ENCODE assay signal across 1 cellular context in genomic region chr17:43403846-43404245, GRCh38.
TF ChIP-seq lines count a peak whose summit lies in the region.

No MANE protein-coding gene starts in this region.

TF ChIP-seq in K562, 482 proteins besides CTCF, POLR2A, EP300 and RAD21 (continued from another document and continues in another):
- TF ChIP-seq REST (CRISPR knock-in tag; IDR thresholded peaks at IDR 0.05; ENCODE audit: low read depth) (no peak), ZNF121 (CRISPR knock-in tag; conservative IDR thresholded peaks at IDR 0.05) (no peak), CBX1 (IDR thresholded peaks at IDR 0.05; ENCODE audit: low read depth) (no peak), SRSF1 (IDR thresholded peaks at IDR 0.05; ENCODE audit: low read depth, low read length) (no peak), MBD1 (CRISPR knock-in tag; IDR thresholded peaks at IDR 0.05) (no peak), PHB2 (IDR thresholded peaks at IDR 0.05; ENCODE audit: low read depth) (peak; percentile 73), ZNF57 (CRISPR knock-in tag; IDR thresholded peaks at IDR 0.05) (no peak), ZNF354B (CRISPR knock-in tag; IDR thresholded peaks at IDR 0.05) (no peak), ZNF175 (CRISPR knock-in tag; IDR thresholded peaks at IDR 0.05; ENCODE audit: low read depth) (peak; percentile 82; the same call in 1 of the 2 replicates), MCM2 (IDR thresholded peaks at IDR 0.05; ENCODE audit: low read depth) (no peak), SMARCB1 (IDR thresholded peaks at IDR 0.05; ENCODE audit: insufficient read length, low read depth) (no peak), ZNF512 (tag; IDR thresholded peaks at IDR 0.05) (no peak), KAT8 (IDR thresholded peaks at IDR 0.05; ENCODE audit: low read depth) (no peak), TRIM28 (IDR thresholded peaks at IDR 0.05) (no peak), MYBL2 (IDR thresholded peaks at IDR 0.05; ENCODE audit: low read depth) (no peak), MYBL2 (CRISPR knock-in tag; IDR thresholded peaks at IDR 0.05; ENCODE audit: borderline replicate concordance) (no peak), ARID1B (IDR thresholded peaks at IDR 0.05) (peak; percentile 93), HMGXB4 (CRISPR knock-in tag; IDR thresholded peaks at IDR 0.05) (no peak), ZNF644 (tag; IDR thresholded peaks at IDR 0.05; ENCODE audit: low read depth) (peak; percentile 82), NCOA1 (IDR thresholded peaks at IDR 0.05; ENCODE audit: low read depth) (no peak), PURB (CRISPR knock-in tag; IDR thresholded peaks at IDR 0.05; ENCODE audit: low read depth) (no peak), CREB1 (IDR thresholded peaks at IDR 0.05) (no peak), CREB1 (CRISPR knock-in tag; IDR thresholded peaks at IDR 0.05) (no peak), RREB1 (CRISPR knock-in tag; IDR thresholded peaks at IDR 0.05) (peak; percentile 87), MNT (conservative IDR thresholded peaks at IDR 0.05) (peak; percentile 32 to 83; a peak in 2 of 4 replicates), MIER1 (IDR thresholded peaks at IDR 0.05; ENCODE audit: low read depth) (no peak), CBFA2T2 (conservative IDR thresholded peaks at IDR 0.05) (peak; percentile 95), TOE1 (IDR thresholded peaks at IDR 0.05; ENCODE audit: borderline replicate concordance) (no peak), TOE1 (CRISPR knock-in tag; IDR thresholded peaks at IDR 0.05; ENCODE audit: borderline replicate concordance, low read depth) (no peak), EWSR1 (IDR thresholded peaks at IDR 0.05; ENCODE audit: borderline replicate concordance, low read depth, partially characterized antibody) (no peak), ESRRA (IDR thresholded peaks at IDR 0.05; ENCODE audit: borderline replicate concordance, low read depth) (no peak), SPI1 (IDR thresholded peaks at IDR 0.05; ENCODE audit: borderline replicate concordance, low read depth, low read length) (no peak), JUND (IDR thresholded peaks at IDR 0.05; ENCODE audit: borderline replicate concordance, low read depth, low read length) (no peak; the same call in 1 of the 2 replicates), JUND (tag; IDR thresholded peaks at IDR 0.05; ENCODE audit: borderline replicate concordance, low read depth, low read length) (no peak), ZNF41 (CRISPR knock-in tag; conservative IDR thresholded peaks at IDR 0.05) (no peak), NONO (IDR thresholded peaks at IDR 0.05; ENCODE audit: low read depth in 2 of 2, low read length in 1 of 2) (no peak), PYGO2 (tag; IDR thresholded peaks at IDR 0.05) (0 out of 2 replicates have a peak, but pooled peaks have one; percentile 43), ZNF143 (CRISPR knock-in tag; IDR thresholded peaks at IDR 0.05) (no peak), ZNF395 (CRISPR knock-in tag; IDR thresholded peaks at IDR 0.05) (peak; percentile 78; the same call in 1 of the 2 replicates), ZNF239 (CRISPR knock-in tag; IDR thresholded peaks at IDR 0.05) (0 out of 2 replicates have a peak, but pooled peaks have one; percentile 10)
- TF ChIP-seq, protein P1, sequence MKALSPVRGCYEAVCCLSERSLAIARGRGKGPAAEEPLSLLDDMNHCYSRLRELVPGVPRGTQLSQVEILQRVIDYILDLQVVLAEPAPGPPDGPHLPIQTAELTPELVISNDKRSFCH (CRISPR knock-in tag; IDR thresholded peaks at IDR 0.05), result no peak
- TF ChIP-seq, protein P1 (tag; IDR thresholded peaks at IDR 0.05), result peak; percentile 90
- TF ChIP-seq, protein P2, sequence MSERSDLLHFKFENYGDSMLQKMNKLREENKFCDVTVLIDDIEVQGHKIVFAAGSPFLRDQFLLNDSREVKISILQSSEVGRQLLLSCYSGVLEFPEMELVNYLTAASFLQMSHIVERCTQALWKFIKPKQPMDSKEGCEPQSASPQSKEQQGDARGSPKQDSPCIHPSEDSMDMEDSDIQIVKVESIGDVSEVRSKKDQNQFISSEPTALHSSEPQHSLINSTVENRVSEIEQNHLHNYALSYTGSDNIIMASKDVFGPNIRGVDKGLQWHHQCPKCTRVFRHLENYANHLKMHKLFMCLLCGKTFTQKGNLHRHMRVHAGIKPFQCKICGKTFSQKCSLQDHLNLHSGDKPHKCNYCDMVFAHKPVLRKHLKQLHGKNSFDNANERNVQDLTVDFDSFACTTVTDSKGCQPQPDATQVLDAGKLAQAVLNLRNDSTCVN (CRISPR knock-in tag; IDR thresholded peaks at IDR 0.05), result no peak
- TF ChIP-seq, protein P3, sequence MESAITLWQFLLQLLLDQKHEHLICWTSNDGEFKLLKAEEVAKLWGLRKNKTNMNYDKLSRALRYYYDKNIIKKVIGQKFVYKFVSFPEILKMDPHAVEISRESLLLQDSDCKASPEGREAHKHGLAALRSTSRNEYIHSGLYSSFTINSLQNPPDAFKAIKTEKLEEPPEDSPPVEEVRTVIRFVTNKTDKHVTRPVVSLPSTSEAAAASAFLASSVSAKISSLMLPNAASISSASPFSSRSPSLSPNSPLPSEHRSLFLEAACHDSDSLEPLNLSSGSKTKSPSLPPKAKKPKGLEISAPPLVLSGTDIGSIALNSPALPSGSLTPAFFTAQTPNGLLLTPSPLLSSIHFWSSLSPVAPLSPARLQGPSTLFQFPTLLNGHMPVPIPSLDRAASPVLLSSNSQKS (CRISPR knock-in tag; IDR thresholded peaks at IDR 0.05), result no peak
